8 cellular contexts compared by ENCODE assay signal in genomic region chr16:84925092-84925772, GRCh38.
DNase-seq lines count a peak whose midpoint lies in the region; ATAC-seq and TF ChIP-seq lines count a peak whose summit lies in the region.

No MANE protein-coding gene starts in this region.

- H4K91ac ChIP-seq in trophoblast cell (ENCODE audit: low read depth, low read length) = peak overlapping the region; percentile 80

- DNase-seq in NCI-H146 (lab: John Stamatoyannopoulos, UW) (peak; percentile 21), NCI-H146 treated with DMSO at 0.1 percent for 48 hours (lab: John Stamatoyannopoulos, UW; ENCODE audit: unreplicated experiment) (no peak), NOMO-1 treated with dmso at 0.1 percent for 144 hours (lab: John Stamatoyannopoulos, UW; ENCODE audit: unreplicated experiment) (peak; percentile 10), activated T-cell treated with anti-CD3 and anti-CD28 coated beads for 24 hours (ENCODE audit: low read depth) (peak; percentile 49), fibroblast of the aortic adventitia (ENCODE audit: low read depth) (peak; percentile 34), trophoblast cell (peak; percentile 23 to 83), uterus (peak in 1 of 2 donors; percentile 65)

- H3K79me2 ChIP-seq in trophoblast cell (ENCODE audit: control insufficient read depth, insufficient read depth, low read length, poor library complexity) = no peaks in the 10 kb centered on the region

- H3K27me3 ChIP-seq in trophoblast cell (ENCODE audit: insufficient read depth, low read length) (no peaks in the 10 kb centered on the region), uterus (no peaks in the 10 kb centered on the region)

- no peaks in the 10 kb centered on the region for H3K9me3 ChIP-seq in trophoblast cell (ENCODE audit: insufficient read depth, low read depth, low read length)
- H3K9me3 ChIP-seq in uterus = no peaks in the 10 kb centered on the region

- no peak overlapping the region for H3K9ac ChIP-seq in trophoblast cell (ENCODE audit: low read length)

- no peak for ATAC-seq in HG02642 (IDR thresholded peaks at IDR 0.05; ENCODE audit: poor library complexity, unreplicated experiment)

- peaks cover 33% of the 10 kb centered on the region for H3K79me1 ChIP-seq in trophoblast cell (ENCODE audit: low read length)

- no peak overlapping the region for H3K4me3 ChIP-seq in fibroblast of the aortic adventitia (ENCODE audit: low read depth, low read length)
- H3K4me3 ChIP-seq in trophoblast cell (ENCODE audit: low read depth, low read length) = no peak overlapping the region
- no peak overlapping the region for H3K4me3 ChIP-seq in uterus

- H3K14ac ChIP-seq in trophoblast cell (ENCODE audit: low read length) = peak overlapping the region; percentile 69

- H3K4me1 ChIP-seq in trophoblast cell (ENCODE audit: control insufficient read depth in 1 of 2, insufficient read depth in 2 of 2, low read length in 2 of 2) = peaks cover 24 to 29% of the 10 kb centered on the region in 2 experiments
- H3K4me1 ChIP-seq in uterus = peaks cover 0 to 9% of the 10 kb centered on the region in 2 donors

- H3K4me2 ChIP-seq in trophoblast cell (ENCODE audit: low read length) = no peak overlapping the region

- H2BK5ac ChIP-seq in trophoblast cell (ENCODE audit: low read depth, low read length, poor library complexity) = peak overlapping the region; percentile 70

- peak overlapping the region; percentile 53 for H2BK12ac ChIP-seq in trophoblast cell (ENCODE audit: low read length)

- H3K36me3 ChIP-seq in trophoblast cell (ENCODE audit: control insufficient read depth in 1 of 2, insufficient read depth in 2 of 2, low read length in 2 of 2) (no peaks in the 10 kb centered on the region), uterus (no peaks in the 10 kb centered on the region)

- peak overlapping the region; percentile 57 for H2BK120ac ChIP-seq in trophoblast cell (ENCODE audit: insufficient read depth, low read length, poor library complexity)

- peak overlapping the region; percentile 18 for H4K8ac ChIP-seq in trophoblast cell (ENCODE audit: low read depth, low read length)

- H2AFZ ChIP-seq in trophoblast cell (ENCODE audit: insufficient read depth, low read length, poor library complexity) = no peak overlapping the region

- TF ChIP-seq CTCF in fibroblast of the aortic adventitia (IDR thresholded peaks at IDR 0.05; ENCODE audit: insufficient read depth, low read length) (peak; percentile 79), uterus (IDR thresholded peaks at IDR 0.05) (peak; percentile 52 to 58 (median 55))

- peak overlapping the region; percentile 48 for H2AK5ac ChIP-seq in trophoblast cell (ENCODE audit: low read length)

- TF ChIP-seq POLR2A in uterus (IDR thresholded peaks at IDR 0.05) = no peak

- peak overlapping the region; percentile 26 for H3K18ac ChIP-seq in trophoblast cell (ENCODE audit: low read length)

- no peak overlapping the region for H3K23ac ChIP-seq in trophoblast cell (ENCODE audit: low read length)

- H3K4ac ChIP-seq in trophoblast cell (ENCODE audit: low read depth, low read length) = peak overlapping the region; percentile 33

- WGBS in trophoblast cell (ENCODE audit: extremely low coverage, insufficient coverage, insufficient read length) = no CpG with 5 or more reads among the region's 11 CpGs

- H4K12ac ChIP-seq in trophoblast cell (ENCODE audit: low read depth, low read length) = no peak overlapping the region

- peak overlapping the region; percentile 12 for H3K27ac ChIP-seq in trophoblast cell (ENCODE audit: low read depth, low read length)
- peak overlapping the region; percentile 46 to 65 for H3K27ac ChIP-seq in uterus

- intact Hi-C loops in uterus (cut with DNase I; ENCODE audit: low total_unique reads) = no loop called here
